In genomic region chr5:14472986-14473567, GRCh38 we compare ENCODE assay signal across 18 cellular contexts.
"Had no signal": no experiment of that assay in that cellular context is flagged by ENCODE, and none has a peak within 500 bp of the region (broad histone marks: within the 10 kb centered on the region; RNA-seq: fewer than 3 reads in every experiment).

No MANE protein-coding gene starts in this region.

- H3K9me3 ChIP-seq: esophagus muscularis mucosa, heart left ventricle, left lung, psoas muscle had no signal

- H3K27ac ChIP-seq: dorsolateral prefrontal cortex, esophagus muscularis mucosa, foreskin keratinocyte, heart left ventricle, left lung, psoas muscle had no signal

- ATAC-seq: activated T-cell treated with anti-CD3 and anti-CD28 coated beads, Interleukin-2, amount 50 U/mL, for 4 hours; foreskin keratinocyte; heart left ventricle; left lung; natural killer cell treated with Interleukin-12 subunit alpha and Interleukin-12 subunit beta and Interleukin-15 and Interleukin-18, amount 100 ng/mL, for 72 hours; psoas muscle; sciatic nerve had no signal

- H3K4me3 ChIP-seq: dorsolateral prefrontal cortex, esophagus muscularis mucosa, heart left ventricle, left lung, psoas muscle had no signal

- DNase-seq: activated CD4-positive, alpha-beta memory T cell treated with anti-CD3 and anti-CD28 coated beads for 36 hours; activated CD4-positive, alpha-beta T cell treated with anti-CD3 and anti-CD28 coated beads for 1 hour; activated gamma-delta T cell treated with Interleukin-2 at 50 U/mL for 16 hours; activated naive CD8-positive, alpha-beta T cell treated with anti-CD3 and anti-CD28 coated beads for 36 hours; activated T-cell treated with anti-CD3 and anti-CD28 coated beads, Interleukin-2, amount 50 U/mL, for 4 hours; aorta; dorsolateral prefrontal cortex; foreskin keratinocyte; heart left ventricle; islet precursor cell; left lung; psoas muscle; stimulated activated CD4-positive, alpha-beta T cell treated with anti-CD3 and anti-CD28 coated beads, Interleukin-12 subunit alpha, Interleukin-12 subunit beta, amount 100 ng/mL, for 4 hours; stimulated activated CD4-positive, alpha-beta T cell treated with anti-CD3 and anti-CD28 coated beads, Interleukin-2, amount 100 ng/mL, for 48 hours; stimulated activated naive CD4-positive, alpha-beta T cell treated with Interleukin-2 at 50 U/mL for 16 hours had no signal

- H3K27me3 ChIP-seq: dorsolateral prefrontal cortex, esophagus muscularis mucosa, foreskin keratinocyte, heart left ventricle, left lung had no signal

- H3K4me1 ChIP-seq: heart left ventricle, left lung, psoas muscle had no signal
